In genomic region chr12:46831335-46832083, GRCh38 we compare ENCODE assay signal across 2 cellular contexts.
TF ChIP-seq lines count a peak whose summit lies in the region.

No MANE protein-coding gene starts in this region.

TF ChIP-seq in HepG2, 621 proteins besides CTCF, POLR2A, EP300 and RAD21 (continued from another document):
- TF ChIP-seq ZNF644 (CRISPR knock-in tag; IDR thresholded peaks at IDR 0.05; ENCODE audit: low read depth) (no peak), ZSCAN29 (CRISPR knock-in tag; conservative IDR thresholded peaks at IDR 0.05) (no peak), ZNF224 (CRISPR knock-in tag; IDR thresholded peaks at IDR 0.05) (no peak), ZNF24 (IDR thresholded peaks at IDR 0.05) (no peak), KAT7 (CRISPR knock-in tag; IDR thresholded peaks at IDR 0.05; ENCODE audit: borderline replicate concordance) (no peak), ZBTB8A (CRISPR knock-in tag; IDR thresholded peaks at IDR 0.05; ENCODE audit: borderline replicate concordance, low read depth) (no peak), ZNF546 (CRISPR knock-in tag; conservative IDR thresholded peaks at IDR 0.05) (no peak), ZNF350 (CRISPR knock-in tag; IDR thresholded peaks at IDR 0.05; ENCODE audit: borderline replicate concordance, low read depth) (no peak), ZNF678 (CRISPR knock-in tag; IDR thresholded peaks at IDR 0.05) (no peak), ZNF891 (CRISPR knock-in tag; IDR thresholded peaks at IDR 0.05) (no peak)

TF ChIP-seq in HEK293T, 16 proteins besides CTCF, POLR2A, EP300 and RAD21 (continued from another document):
- TF ChIP-seq ZNF384 (IDR thresholded peaks at IDR 0.05) (no peak), FOXK2 (IDR thresholded peaks at IDR 0.05) (no peak), FOXA1 (IDR thresholded peaks at IDR 0.05) (no peak), FOXM1 (IDR thresholded peaks at IDR 0.05; ENCODE audit: borderline replicate concordance) (no peak), LEF1 (IDR thresholded peaks at IDR 0.05; ENCODE audit: borderline replicate concordance) (no peak), TARDBP (IDR thresholded peaks at IDR 0.05) (no peak), CTBP1 (IDR thresholded peaks at IDR 0.05; ENCODE audit: borderline replicate concordance) (no peak)
